Comparison of ENCODE assay signal across 1 cellular context in the genomic region with DNA sequence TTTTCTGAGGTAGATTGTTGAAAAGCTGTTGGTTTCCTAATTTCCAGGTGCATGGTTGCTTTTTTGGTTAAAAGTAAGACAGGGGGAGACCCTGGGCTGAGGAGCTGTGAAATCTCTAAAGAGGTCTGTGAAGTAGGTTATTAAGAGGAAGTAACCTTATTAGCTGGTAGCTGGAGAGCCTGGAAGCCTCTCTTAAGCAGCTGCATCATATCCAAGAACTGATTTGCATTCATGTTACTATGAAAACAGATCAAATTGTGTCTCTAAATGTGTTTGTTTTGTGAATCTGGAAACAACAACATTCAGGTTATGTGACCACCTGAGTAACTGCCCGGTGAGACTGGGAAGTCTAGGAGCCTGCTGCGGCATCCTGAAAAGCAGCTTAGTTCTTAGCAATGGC.
TF ChIP-seq lines count a peak whose summit lies in the region.

No MANE protein-coding gene starts in this region.

TF ChIP-seq in GM23338, 12 proteins besides CTCF, POLR2A, EP300 and RAD21 (continued from another document):
- TF ChIP-seq, protein P1, sequence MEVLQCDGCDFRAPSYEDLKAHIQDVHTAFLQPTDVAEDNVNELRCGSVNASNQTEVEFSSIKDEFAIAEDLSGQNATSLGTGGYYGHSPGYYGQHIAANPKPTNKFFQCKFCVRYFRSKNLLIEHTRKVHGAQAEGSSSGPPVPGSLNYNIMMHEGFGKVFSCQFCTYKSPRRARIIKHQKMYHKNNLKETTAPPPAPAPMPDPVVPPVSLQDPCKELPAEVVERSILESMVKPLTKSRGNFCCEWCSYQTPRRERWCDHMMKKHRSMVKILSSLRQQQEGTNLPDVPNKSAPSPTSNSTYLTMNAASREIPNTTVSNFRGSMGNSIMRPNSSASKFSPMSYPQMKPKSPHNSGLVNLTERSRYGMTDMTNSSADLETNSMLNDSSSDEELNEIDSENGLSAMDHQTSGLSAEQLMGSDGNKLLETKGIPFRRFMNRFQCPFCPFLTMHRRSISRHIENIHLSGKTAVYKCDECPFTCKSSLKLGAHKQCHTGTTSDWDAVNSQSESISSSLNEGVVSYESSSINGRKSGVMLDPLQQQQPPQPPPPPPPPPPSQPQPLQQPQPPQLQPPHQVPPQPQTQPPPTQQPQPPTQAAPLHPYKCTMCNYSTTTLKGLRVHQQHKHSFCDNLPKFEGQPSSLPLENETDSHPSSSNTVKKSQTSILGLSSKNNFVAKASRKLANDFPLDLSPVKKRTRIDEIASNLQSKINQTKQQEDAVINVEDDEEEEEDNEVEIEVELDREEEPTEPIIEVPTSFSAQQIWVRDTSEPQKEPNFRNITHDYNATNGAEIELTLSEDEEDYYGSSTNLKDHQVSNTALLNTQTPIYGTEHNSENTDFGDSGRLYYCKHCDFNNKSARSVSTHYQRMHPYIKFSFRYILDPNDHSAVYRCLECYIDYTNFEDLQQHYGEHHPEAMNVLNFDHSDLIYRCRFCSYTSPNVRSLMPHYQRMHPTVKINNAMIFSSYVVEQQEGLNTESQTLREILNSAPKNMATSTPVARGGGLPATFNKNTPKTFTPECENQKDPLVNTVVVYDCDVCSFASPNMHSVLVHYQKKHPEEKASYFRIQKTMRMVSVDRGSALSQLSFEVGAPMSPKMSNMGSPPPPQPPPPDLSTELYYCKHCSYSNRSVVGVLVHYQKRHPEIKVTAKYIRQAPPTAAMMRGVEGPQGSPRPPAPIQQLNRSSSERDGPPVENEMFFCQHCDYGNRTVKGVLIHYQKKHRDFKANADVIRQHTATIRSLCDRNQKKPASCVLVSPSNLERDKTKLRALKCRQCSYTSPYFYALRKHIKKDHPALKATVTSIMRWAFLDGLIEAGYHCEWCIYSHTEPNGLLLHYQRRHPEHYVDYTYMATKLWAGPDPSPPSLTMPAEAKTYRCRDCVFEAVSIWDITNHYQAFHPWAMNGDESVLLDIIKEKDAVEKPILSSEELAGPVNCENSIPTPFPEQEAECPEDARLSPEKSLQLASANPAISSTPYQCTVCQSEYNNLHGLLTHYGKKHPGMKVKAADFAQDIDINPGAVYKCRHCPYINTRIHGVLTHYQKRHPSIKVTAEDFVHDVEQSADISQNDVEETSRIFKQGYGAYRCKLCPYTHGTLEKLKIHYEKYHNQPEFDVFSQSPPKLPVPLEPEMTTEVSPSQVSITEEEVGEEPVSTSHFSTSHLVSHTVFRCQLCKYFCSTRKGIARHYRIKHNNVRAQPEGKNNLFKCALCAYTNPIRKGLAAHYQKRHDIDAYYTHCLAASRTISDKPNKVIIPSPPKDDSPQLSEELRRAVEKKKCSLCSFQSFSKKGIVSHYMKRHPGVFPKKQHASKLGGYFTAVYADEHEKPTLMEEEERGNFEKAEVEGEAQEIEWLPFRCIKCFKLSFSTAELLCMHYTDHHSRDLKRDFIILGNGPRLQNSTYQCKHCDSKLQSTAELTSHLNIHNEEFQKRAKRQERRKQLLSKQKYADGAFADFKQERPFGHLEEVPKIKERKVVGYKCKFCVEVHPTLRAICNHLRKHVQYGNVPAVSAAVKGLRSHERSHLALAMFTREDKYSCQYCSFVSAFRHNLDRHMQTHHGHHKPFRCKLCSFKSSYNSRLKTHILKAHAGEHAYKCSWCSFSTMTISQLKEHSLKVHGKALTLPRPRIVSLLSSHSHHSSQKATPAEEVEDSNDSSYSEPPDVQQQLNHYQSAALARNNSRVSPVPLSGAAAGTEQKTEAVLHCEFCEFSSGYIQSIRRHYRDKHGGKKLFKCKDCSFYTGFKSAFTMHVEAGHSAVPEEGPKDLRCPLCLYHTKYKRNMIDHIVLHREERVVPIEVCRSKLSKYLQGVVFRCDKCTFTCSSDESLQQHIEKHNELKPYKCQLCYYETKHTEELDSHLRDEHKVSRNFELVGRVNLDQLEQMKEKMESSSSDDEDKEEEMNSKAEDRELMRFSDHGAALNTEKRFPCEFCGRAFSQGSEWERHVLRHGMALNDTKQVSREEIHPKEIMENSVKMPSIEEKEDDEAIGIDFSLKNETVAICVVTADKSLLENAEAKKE (CRISPR knock-in tag; IDR thresholded peaks at IDR 0.05), result no peak
- TF ChIP-seq CREB1 (CRISPR knock-in tag; IDR thresholded peaks at IDR 0.05; ENCODE audit: low read depth) (no peak), STAT1 (IDR thresholded peaks at IDR 0.05; ENCODE audit: unreplicated experiment) (no peak), NANOG (IDR thresholded peaks at IDR 0.05; ENCODE audit: borderline replicate concordance) (no peak), EZH2 (IDR thresholded peaks at IDR 0.05; ENCODE audit: low read depth, unreplicated experiment) (no peak), JUNB (IDR thresholded peaks at IDR 0.05; ENCODE audit: unreplicated experiment) (no peak), ZNF331 (CRISPR knock-in tag; IDR thresholded peaks at IDR 0.05; ENCODE audit: low read depth) (no peak)
- TF ChIP-seq, protein P2, sequence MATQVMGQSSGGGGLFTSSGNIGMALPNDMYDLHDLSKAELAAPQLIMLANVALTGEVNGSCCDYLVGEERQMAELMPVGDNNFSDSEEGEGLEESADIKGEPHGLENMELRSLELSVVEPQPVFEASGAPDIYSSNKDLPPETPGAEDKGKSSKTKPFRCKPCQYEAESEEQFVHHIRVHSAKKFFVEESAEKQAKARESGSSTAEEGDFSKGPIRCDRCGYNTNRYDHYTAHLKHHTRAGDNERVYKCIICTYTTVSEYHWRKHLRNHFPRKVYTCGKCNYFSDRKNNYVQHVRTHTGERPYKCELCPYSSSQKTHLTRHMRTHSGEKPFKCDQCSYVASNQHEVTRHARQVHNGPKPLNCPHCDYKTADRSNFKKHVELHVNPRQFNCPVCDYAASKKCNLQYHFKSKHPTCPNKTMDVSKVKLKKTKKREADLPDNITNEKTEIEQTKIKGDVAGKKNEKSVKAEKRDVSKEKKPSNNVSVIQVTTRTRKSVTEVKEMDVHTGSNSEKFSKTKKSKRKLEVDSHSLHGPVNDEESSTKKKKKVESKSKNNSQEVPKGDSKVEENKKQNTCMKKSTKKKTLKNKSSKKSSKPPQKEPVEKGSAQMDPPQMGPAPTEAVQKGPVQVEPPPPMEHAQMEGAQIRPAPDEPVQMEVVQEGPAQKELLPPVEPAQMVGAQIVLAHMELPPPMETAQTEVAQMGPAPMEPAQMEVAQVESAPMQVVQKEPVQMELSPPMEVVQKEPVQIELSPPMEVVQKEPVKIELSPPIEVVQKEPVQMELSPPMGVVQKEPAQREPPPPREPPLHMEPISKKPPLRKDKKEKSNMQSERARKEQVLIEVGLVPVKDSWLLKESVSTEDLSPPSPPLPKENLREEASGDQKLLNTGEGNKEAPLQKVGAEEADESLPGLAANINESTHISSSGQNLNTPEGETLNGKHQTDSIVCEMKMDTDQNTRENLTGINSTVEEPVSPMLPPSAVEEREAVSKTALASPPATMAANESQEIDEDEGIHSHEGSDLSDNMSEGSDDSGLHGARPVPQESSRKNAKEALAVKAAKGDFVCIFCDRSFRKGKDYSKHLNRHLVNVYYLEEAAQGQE (IDR thresholded peaks at IDR 0.05; ENCODE audit: unreplicated experiment), result no peak
